Comparison of ENCODE assay signal across 8 cellular contexts in the genomic region with DNA sequence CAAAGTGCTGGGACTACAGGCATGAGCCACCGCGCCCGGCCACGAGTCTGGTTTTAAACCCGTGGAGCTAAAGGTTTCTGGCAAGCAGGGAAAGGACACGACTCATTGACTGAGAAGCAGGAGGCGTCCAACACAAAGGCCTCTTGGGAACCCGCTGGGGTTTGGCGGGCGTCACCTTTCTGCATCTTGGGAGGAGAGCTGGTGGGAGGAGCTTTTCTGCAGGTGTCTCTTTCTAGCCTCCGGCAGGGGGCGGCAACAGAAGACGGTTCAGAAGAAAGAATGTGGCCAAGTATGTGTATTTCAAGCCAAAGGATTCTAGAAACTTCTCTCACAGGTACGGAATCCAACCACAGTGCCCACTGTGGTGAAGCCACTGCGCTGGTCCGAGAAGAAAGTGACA.
DNase-seq lines count a peak whose midpoint lies in the region; ATAC-seq and TF ChIP-seq lines count a peak whose summit lies in the region.

No MANE protein-coding gene starts in this region.

- H3K36me3 ChIP-seq in colonic mucosa (no peaks in the 10 kb centered on the region), right lobe of liver (no peaks in the 10 kb centered on the region)

- H3K27me3 ChIP-seq in colonic mucosa (no peaks in the 10 kb centered on the region), right lobe of liver (no peaks in the 10 kb centered on the region)

- no peaks in the 10 kb centered on the region for H3K4me1 ChIP-seq in colonic mucosa
- peaks cover 0 to 20% (median 5%) of the 10 kb centered on the region in 4 donors for H3K4me1 ChIP-seq in right lobe of liver

- intact Hi-C loops in colonic mucosa (cut with DNase I) (loop anchor here (10.0 kb wide), 1 partner anchor 95 kb away; the partner anchor contains the start of gene NXN), right lobe of liver (cut with DNase I) (no loop called here)

- 31% methylated on average over 15 of the region's 16 CpGs for WGBS in right lobe of liver (ENCODE audit: insufficient coverage, low coverage, low lambda C conversion rate, missing lambda C conversion rate)

- DNase-seq in ELR (ENCODE audit: low read depth) (peak; percentile 73), NCI-H128 (lab: John Stamatoyannopoulos, UW; ENCODE audit: unreplicated experiment) (peak; percentile 26), colonic mucosa (peak; percentile 55), right lobe of liver (peak; percentile 74 to 79 (median 78))
- peak; percentile 46 for DNase-seq in activated CD4-positive, alpha-beta T cell treated with anti-CD3 and anti-CD28 coated beads for 1 hour
- DNase-seq in stimulated activated CD4-positive, alpha-beta T cell treated with anti-CD3 and anti-CD28 coated beads, TNF-alpha, amount 100 ng/mL, for 48 hours (ENCODE audit: low read depth in 3 of 3), result peak; percentile 41 to 58 (median 52)

- H3K4me3 ChIP-seq in colonic mucosa, result no peak overlapping the region
- no peak overlapping the region for H3K4me3 ChIP-seq in right lobe of liver

- H3K27ac ChIP-seq in colonic mucosa (no peak overlapping the region), right lobe of liver (peak overlapping the region; percentile 41 to 71 (median 61))

- TF ChIP-seq CTCF in colonic mucosa (IDR thresholded peaks at IDR 0.05) (peak; percentile 49), right lobe of liver (IDR thresholded peaks at IDR 0.05) (peak; percentile 48 to 70 (median 61))

- H3K9ac ChIP-seq in colonic mucosa (ENCODE audit: low read depth in 2 of 2, low read length in 2 of 2), result no peak overlapping the region

- ATAC-seq in right lobe of liver, result peak; percentile 61 to 75 (median 71)
- no peak for ATAC-seq in GM21723 (IDR thresholded peaks at IDR 0.05; ENCODE audit: unreplicated experiment)
- ATAC-seq in GM21423 (IDR thresholded peaks at IDR 0.05; ENCODE audit: unreplicated experiment), result no peak

- H3K9me3 ChIP-seq in colonic mucosa (no peaks in the 10 kb centered on the region), right lobe of liver (no peaks in the 10 kb centered on the region)

- no peak for TF ChIP-seq POLR2A in right lobe of liver (IDR thresholded peaks at IDR 0.05)

Comparison
In these comparisons a context has a peak if more than half of its experiments do, and no peak if none do; other contexts are left out.
1. DNase-seq: peak in every context shown above with its lines; median percentile 78 in right lobe of liver; 73 in ELR; 55 in colonic mucosa; 52 in stimulated activated CD4-positive, alpha-beta T cell treated with anti-CD3 and anti-CD28 coated beads, TNF-alpha, amount 100 ng/mL, for 48 hours; 46 in activated CD4-positive, alpha-beta T cell treated with anti-CD3 and anti-CD28 coated beads for 1 hour; 26 in NCI-H128.
2. ATAC-seq: peak in right lobe of liver (4 of 4); none in GM21723 (single experiment) and GM21423 (single experiment).